Comparison of ENCODE assay signal across 17 cellular contexts in genomic region chr4:36214735-36215485, GRCh38. TPM values are rescaled to one million over a fixed set of nuclear protein-coding genes. Genes with fewer than 3 reads are reported as not detected.
DNase-seq lines count a peak whose midpoint lies in the region; ATAC-seq and TF ChIP-seq lines count a peak whose summit lies in the region.
"Had no signal": no experiment of that assay in that cellular context is flagged by ENCODE, and none has a peak within 500 bp of the region (broad histone marks: within the 10 kb centered on the region; RNA-seq: fewer than 3 reads in every experiment).

No MANE protein-coding gene starts in this region.

- H3K4me1 Mint-ChIP-seq in T-helper 17 cell, result peaks cover 32% of the 10 kb centered on the region
- H3K4me1 Mint-ChIP-seq in central memory CD8-positive, alpha-beta T cell, result peaks cover 62% of the 10 kb centered on the region
- H3K4me1 Mint-ChIP-seq in activated T-cell treated with anti-CD3 and anti-CD28 coated beads, Interleukin-2, amount 50 U/mL, for 72 hours (ENCODE audit: low read depth), result peaks cover 57% of the 10 kb centered on the region

- ATAC-seq in T-helper 17 cell (no peak), HG02610 (IDR thresholded peaks at IDR 0.05; ENCODE audit: unreplicated experiment) (no peak)
- no peak for ATAC-seq in central memory CD8-positive, alpha-beta T cell (replicated peaks; ENCODE audit: extremely low read depth, poor library complexity, severe bottlenecking)
- no peak for ATAC-seq in activated T-cell treated with anti-CD3 and anti-CD28 coated beads, Interleukin-2, amount 50 U/mL, for 72 hours (replicated peaks in 1 of 2)

- H3K27me3 ChIP-seq in layer of hippocampus (ENCODE audit: control insufficient read depth, insufficient read depth, low read length) (no peaks in the 10 kb centered on the region), osteoblast (ENCODE audit: insufficient read depth, low read length) (no peaks in the 10 kb centered on the region)
- H3K27me3 ChIP-seq: BLaER1 treated with 17β-estradiol and CSF1 and Interleukin-3, amounts not matched to agents 10 nM and 100 nM had no signal

- H3K27me3 Mint-ChIP-seq in T-helper 17 cell, result no peaks in the 10 kb centered on the region
- H3K27me3 Mint-ChIP-seq in central memory CD8-positive, alpha-beta T cell, result no peaks in the 10 kb centered on the region
- no peaks in the 10 kb centered on the region for H3K27me3 Mint-ChIP-seq in activated T-cell treated with anti-CD3 and anti-CD28 coated beads, Interleukin-2, amount 50 U/mL, for 72 hours (ENCODE audit: low read depth)
- H3K27me3 Mint-ChIP-seq: CD4-positive, CD25-positive, alpha-beta regulatory T cell had no signal

- H3K4me3 Mint-ChIP-seq in T-helper 17 cell, result no peak overlapping the region
- no peak overlapping the region for H3K4me3 Mint-ChIP-seq in central memory CD8-positive, alpha-beta T cell
- peak overlapping the region in 1 of 2 donors; percentile 17 for H3K4me3 Mint-ChIP-seq in activated T-cell treated with anti-CD3 and anti-CD28 coated beads, Interleukin-2, amount 50 U/mL, for 72 hours
- H3K4me3 Mint-ChIP-seq: CD4-positive, CD25-positive, alpha-beta regulatory T cell; HFFc6 had no signal

- H3K9me3 Mint-ChIP-seq in central memory CD8-positive, alpha-beta T cell, result no peaks in the 10 kb centered on the region
- no peaks in the 10 kb centered on the region for H3K9me3 Mint-ChIP-seq in activated T-cell treated with anti-CD3 and anti-CD28 coated beads, Interleukin-2, amount 50 U/mL, for 72 hours
- H3K9me3 Mint-ChIP-seq: CD4-positive, CD25-positive, alpha-beta regulatory T cell had no signal

- H3K9me3 ChIP-seq in T-helper 17 cell (ENCODE audit: control insufficient read depth, low read length, poor library complexity, severe bottlenecking), result no peaks in the 10 kb centered on the region
- H3K9me3 ChIP-seq in osteoblast (ENCODE audit: low read depth, low read length), result no peaks in the 10 kb centered on the region

- H3K27ac ChIP-seq in layer of hippocampus (ENCODE audit: low read depth, low read length), result peak overlapping the region; percentile 84
- H3K27ac ChIP-seq in substantia nigra (ENCODE audit: low read depth, low read length, poor library complexity, severe bottlenecking), result peak overlapping the region; percentile 82
- H3K27ac ChIP-seq in osteoblast (ENCODE audit: low read depth, low read length), result no peak overlapping the region
- H3K27ac ChIP-seq: BLaER1 treated with 17β-estradiol and CSF1 and Interleukin-3, amounts not matched to agents 10 nM and 100 nM; HL-60 had no signal

- H3K4me2 ChIP-seq in osteoblast (ENCODE audit: insufficient read depth, low read length), result no peak overlapping the region

- no peaks in the 10 kb centered on the region for H3K4me1 ChIP-seq in osteoblast (ENCODE audit: insufficient read depth, low read length)

- no peak overlapping the region for H3K4me3 ChIP-seq in osteoblast (ENCODE audit: insufficient read depth, low read length)
- H3K4me3 ChIP-seq: BLaER1 treated with 17β-estradiol and CSF1 and Interleukin-3, amounts not matched to agents 10 nM and 100 nM had no signal

- H2AFZ ChIP-seq in osteoblast (ENCODE audit: low read length), result no peak overlapping the region

- peaks cover 4% of the 10 kb centered on the region for H3K36me3 Mint-ChIP-seq in T-helper 17 cell (ENCODE audit: low read depth)
- H3K36me3 Mint-ChIP-seq in central memory CD8-positive, alpha-beta T cell (ENCODE audit: insufficient read depth), result peaks cover 32% of the 10 kb centered on the region
- H3K36me3 Mint-ChIP-seq in activated T-cell treated with anti-CD3 and anti-CD28 coated beads, Interleukin-2, amount 50 U/mL, for 72 hours (ENCODE audit: insufficient read depth in 2 of 2), result peaks cover 6 to 29% of the 10 kb centered on the region in 2 donors

- H3K36me3 ChIP-seq in osteoblast (ENCODE audit: insufficient read depth, low read length), result no peaks in the 10 kb centered on the region

- H3K79me2 ChIP-seq in osteoblast (ENCODE audit: insufficient read depth, low read length), result no peaks in the 10 kb centered on the region

- DNase-seq in T-helper 17 cell (no peak), substantia nigra (lab: John Stamatoyannopoulos, UW) (no peak), dermis blood vessel endothelial cell (no peak), osteoblast (ENCODE audit: insufficient read length, low spot score, missing footprints) (no peak)
- DNase-seq in central memory CD8-positive, alpha-beta T cell (ENCODE audit: low spot score in 2 of 2), result no peak
- no peak for DNase-seq in activated T-cell treated with anti-CD3 and anti-CD28 coated beads, Interleukin-2, amount 50 U/mL, for 72 hours
- DNase-seq: 8988T; ACHN; Calu3; CD4-positive, CD25-positive, alpha-beta regulatory T cell; DMS 273 treated with DMSO at 0.1 percent for 48 hours; HCEC 1CT; HFFc6 had no signal

- TF ChIP-seq CTCF in osteoblast (IDR thresholded peaks at IDR 0.05; ENCODE audit: extremely low read depth, low read depth, low read length), result no peak

- no peaks in the 10 kb centered on the region for H4K20me1 ChIP-seq in osteoblast (ENCODE audit: insufficient read depth, low read length)

- peak overlapping the region; percentile 16 for H3K27ac Mint-ChIP-seq in T-helper 17 cell
- H3K27ac Mint-ChIP-seq in central memory CD8-positive, alpha-beta T cell (ENCODE audit: low read depth), result peak overlapping the region; percentile 81
- no peak overlapping the region for H3K27ac Mint-ChIP-seq in activated T-cell treated with anti-CD3 and anti-CD28 coated beads, Interleukin-2, amount 50 U/mL, for 72 hours
- H3K27ac Mint-ChIP-seq: CD4-positive, CD25-positive, alpha-beta regulatory T cell; HFFc6 had no signal

RNA-seq across cellular contexts. Expression of gene ARAP2, which starts 29.4 kb away (rescaled TPM):
- total RNA-seq in T-helper 17 cell (100 to 1,000 TPM in 1 of 2 donors, 10 to 100 TPM in 1; 82.4 to 104 TPM), dermis blood vessel endothelial cell (0.23 and 1.9 TPM in 2 replicates), osteoblast (0.59 and 3.6 TPM in 2 replicates)
- 10 to 100 TPM; 70.8 to 96.5 TPM for total RNA-seq in activated T-cell treated with anti-CD3 and anti-CD28 coated beads, Interleukin-2, amount 50 U/mL, for 72 hours
- total RNA-seq: HFFc6 had no signal

Comparison
In these comparisons a context has a peak if more than half of its experiments do, and no peak if none do; other contexts are left out.
1. RNA of gene ARAP2, which starts 29.4 kb away (total RNA-seq): 82.4 to 104 TPM in T-helper 17 cell and 70.8 to 96.5 TPM in activated T-cell treated with anti-CD3 and anti-CD28 coated beads, Interleukin-2, amount 50 U/mL, for 72 hours; 0.59 to 3.6 TPM in osteoblast and 0.23 to 1.9 TPM in dermis blood vessel endothelial cell; every median in the first group is over 10 times any median in the second.